9 cellular contexts compared by ENCODE assay signal in the genomic region with DNA sequence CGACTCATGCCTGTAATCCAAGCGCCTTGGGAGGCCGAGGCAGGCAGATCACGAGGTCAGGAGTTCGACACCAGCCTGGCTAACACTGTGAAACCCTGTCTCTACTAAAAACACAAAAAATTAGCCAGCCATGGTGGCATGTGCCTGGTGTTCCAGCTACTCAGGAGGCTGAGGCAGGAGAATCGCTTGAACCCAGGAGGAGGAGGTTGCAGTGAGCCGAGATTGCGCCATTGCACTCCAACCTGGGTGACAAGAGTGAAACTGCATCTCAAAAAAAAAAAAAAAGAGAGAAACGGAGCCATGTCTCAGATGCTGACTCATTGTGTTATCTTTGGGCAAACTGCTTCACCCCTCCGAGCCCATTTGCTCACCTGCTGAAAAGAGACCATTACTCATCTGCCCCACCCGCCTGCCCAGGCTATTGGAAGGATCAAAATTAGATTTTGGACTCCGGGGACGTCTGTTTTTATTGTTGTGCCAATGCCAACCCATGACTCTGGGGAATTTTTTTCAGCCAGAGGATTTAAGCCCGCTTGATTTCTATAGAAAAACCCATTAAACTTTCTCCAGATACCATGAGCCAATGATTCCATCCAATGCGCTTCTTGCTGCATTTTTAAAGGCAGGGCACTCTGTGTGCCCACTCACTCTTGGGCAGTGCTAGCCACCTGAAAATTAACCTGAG. TPM values are rescaled to one million over a fixed set of nuclear protein-coding genes. Genes with fewer than 3 reads are reported as not detected.
DNase-seq lines count a peak whose midpoint lies in the region; ATAC-seq, FAIRE-seq and TF ChIP-seq lines count a peak whose summit lies in the region.
"Had no signal": no experiment of that assay in that cellular context is flagged by ENCODE, and none has a peak within 500 bp of the region (broad histone marks: within the 10 kb centered on the region; RNA-seq: fewer than 3 reads in every experiment).

No MANE protein-coding gene starts in this region.

- ATAC-seq in activated CD4-positive, alpha-beta T cell treated with anti-CD3 and anti-CD28 coated beads for 36 hours = peak; percentile 78

- H3K9me3 ChIP-seq in small intestine (ENCODE audit: control insufficient read depth, low read depth) (no peaks in the 10 kb centered on the region), HAP-1 (no peaks in the 10 kb centered on the region)

- no peak for FAIRE-seq in small intestine (lab: Jason Lieb, UNC)

- H3K36me3 ChIP-seq in small intestine (ENCODE audit: control insufficient read depth in 2 of 2, insufficient read depth in 2 of 2, low read length in 2 of 2) (no peaks in the 10 kb centered on the region), HAP-1 (replicated peaks) (no peaks in the 10 kb centered on the region)

- intact Hi-C loops in activated CD4-positive, alpha-beta T cell treated with anti-CD3 and anti-CD28 coated beads for 36 hours (cut with DNase I, micrococcal nuclease) = no loop called here

- CTCF ChIA-PET in activated CD4-positive, alpha-beta T cell treated with anti-CD3 and anti-CD28 coated beads for 36 hours (lab: Charles Lee) = no interaction called here

- no peak overlapping the region for H3K4me3 Mint-ChIP-seq in activated CD4-positive, alpha-beta T cell treated with anti-CD3 and anti-CD28 coated beads for 36 hours

- H3K4me1 Mint-ChIP-seq in activated CD4-positive, alpha-beta T cell treated with anti-CD3 and anti-CD28 coated beads for 36 hours = peaks cover 6% of the 10 kb centered on the region

- H3K27me3 ChIP-seq in small intestine (ENCODE audit: control insufficient read depth in 2 of 2, insufficient read depth in 2 of 2, low read length in 2 of 2) (no peaks in the 10 kb centered on the region), HAP-1 (ENCODE audit: low read depth) (no peaks in the 10 kb centered on the region)

- POLR2A ChIA-PET in activated CD4-positive, alpha-beta T cell treated with anti-CD3 and anti-CD28 coated beads for 36 hours (lab: Charles Lee) = no interaction called here

- peak; percentile 41 for DNase-seq in activated CD4-positive, alpha-beta T cell treated with anti-CD3 and anti-CD28 coated beads for 36 hours
- DNase-seq in activated CD4-positive, alpha-beta T cell treated with anti-CD3 and anti-CD28 coated beads, Interleukin-2, amount 50 U/mL, for 4 hours = no peak
- DNase-seq in NCI-H1436 treated with DMSO at 0.1 percent for 48 hours (lab: John Stamatoyannopoulos, UW) = peak; percentile 43
- peak; percentile 18 to 60 for DNase-seq in cardiac fibroblast (ENCODE audit: low read depth in 2 of 2)
- DNase-seq in small intestine = peak; percentile 90
- no peak for DNase-seq in NCI-H1048 (lab: John Stamatoyannopoulos, UW)
- DNase-seq in HAP-1 (ENCODE audit: low spot score in 2 of 2) = no peak
- DNase-seq in NCI-H1694 treated with DMSO at 0.1 percent for 48 hours (lab: John Stamatoyannopoulos, UW) = no peak
- DNase-seq: NCI-H187 had no signal

- H3K9me3 Mint-ChIP-seq in activated CD4-positive, alpha-beta T cell treated with anti-CD3 and anti-CD28 coated beads for 36 hours (ENCODE audit: low read depth) = no peaks in the 10 kb centered on the region

- WGBS in small intestine, 3 donors = 24 to 54% (median 33%) methylated on average over 15 of the region's 15 CpGs

- no peak overlapping the region for H3K27ac Mint-ChIP-seq in activated CD4-positive, alpha-beta T cell treated with anti-CD3 and anti-CD28 coated beads for 36 hours

- no peaks in the 10 kb centered on the region for H3K4me1 ChIP-seq in small intestine (ENCODE audit: control insufficient read depth in 2 of 2, insufficient read depth in 1 of 2, low read depth in 1 of 2, low read length in 1 of 2)
- no peaks in the 10 kb centered on the region for H3K4me1 ChIP-seq in HAP-1

- no peaks in the 10 kb centered on the region for H3K36me3 Mint-ChIP-seq in activated CD4-positive, alpha-beta T cell treated with anti-CD3 and anti-CD28 coated beads for 36 hours (ENCODE audit: low read depth)

- in situ Hi-C loops in HAP-1 (cut with MboI; ENCODE audit: low sequenced_read_pairs) = no loop called here

- H3K27me3 Mint-ChIP-seq in activated CD4-positive, alpha-beta T cell treated with anti-CD3 and anti-CD28 coated beads for 36 hours = no peaks in the 10 kb centered on the region

- no peak for TF ChIP-seq CTCF in cardiac fibroblast (IDR thresholded peaks at IDR 0.05; ENCODE audit: low read depth, low read length)

- H3K4me3 ChIP-seq in cardiac fibroblast (replicated peaks in 1 of 2; ENCODE audit: low read depth in 2 of 2, low read length in 2 of 2) = no peak overlapping the region
- no peak overlapping the region for H3K4me3 ChIP-seq in small intestine (ENCODE audit: low read depth in 1 of 2, low read length in 2 of 2)
- H3K4me3 ChIP-seq in HAP-1 = no peak overlapping the region

- no peak overlapping the region for H3K27ac ChIP-seq in small intestine (ENCODE audit: low read depth in 1 of 2, low read length in 1 of 2)

RNA-seq across cellular contexts. Expression of a gene that starts 16.5 kb away (rescaled TPM):
- total RNA-seq in activated CD4-positive, alpha-beta T cell treated with anti-CD3 and anti-CD28 coated beads for 36 hours = not detected
- under 1 TPM in 2 of 3 donors, not detected in 1; 0.04 to 0.54 TPM for polyA plus RNA-seq in small intestine

RNA-seq across cellular contexts. Expression of a gene that starts 48.2 kb away (rescaled TPM):
- not detected for total RNA-seq in activated CD4-positive, alpha-beta T cell treated with anti-CD3 and anti-CD28 coated beads for 36 hours
- polyA plus RNA-seq in small intestine = under 1 TPM in 1 of 3 donors, not detected in 2; 0.01 TPM

Comparison
In these comparisons a context has a peak if more than half of its experiments do, and no peak if none do; other contexts are left out.
1. DNase-seq: peak in activated CD4-positive, alpha-beta T cell treated with anti-CD3 and anti-CD28 coated beads for 36 hours (single experiment), NCI-H1436 treated with DMSO at 0.1 percent for 48 hours (single experiment), cardiac fibroblast (2 of 2) and small intestine (single experiment); none in activated CD4-positive, alpha-beta T cell treated with anti-CD3 and anti-CD28 coated beads, Interleukin-2, amount 50 U/mL, for 4 hours (0 of 2), NCI-H1048 (single experiment), HAP-1 (0 of 2) and NCI-H1694 treated with DMSO at 0.1 percent for 48 hours (single experiment).